In the genomic region with DNA sequence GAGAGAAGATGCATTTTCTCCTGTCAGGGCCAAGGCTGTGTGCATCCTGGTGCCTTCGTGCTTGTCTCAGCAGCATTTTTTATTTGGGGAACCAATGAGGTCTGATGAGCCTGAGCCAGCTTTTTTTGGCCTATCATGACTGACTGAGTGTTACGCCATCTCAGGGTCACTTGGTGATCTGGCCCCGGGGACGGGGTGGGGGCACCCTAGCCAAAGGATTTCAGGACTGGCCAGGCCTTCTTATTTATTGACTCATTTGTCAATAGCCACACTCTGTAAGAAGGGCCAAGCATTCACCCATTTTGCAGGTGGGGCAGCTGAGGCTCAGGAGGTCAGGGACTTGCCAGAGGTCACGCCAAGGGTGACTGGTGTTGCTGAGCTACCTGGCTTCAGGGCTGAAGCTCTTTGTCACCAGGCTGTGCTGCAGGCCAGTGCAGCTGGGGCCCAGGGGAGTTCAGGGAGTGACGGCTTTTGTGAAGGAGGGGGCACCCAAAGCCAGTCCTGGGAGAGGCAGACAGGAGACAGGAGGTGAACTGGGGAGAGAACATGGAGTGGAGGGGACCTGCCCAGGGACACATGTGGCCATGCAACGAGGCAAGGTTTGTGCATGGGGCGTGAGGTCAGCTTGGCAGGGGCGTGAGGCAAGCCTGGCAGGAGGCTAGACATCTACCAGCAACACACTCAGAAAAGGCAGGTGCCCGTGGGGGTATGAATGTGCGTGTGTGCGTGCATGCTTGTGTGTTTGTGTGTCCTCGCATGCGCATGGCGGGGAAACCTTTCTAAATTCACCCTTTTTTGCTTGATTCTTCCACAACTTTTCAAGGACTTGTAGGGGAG, we compare ENCODE assay signal across 21 cellular contexts. TPM values are rescaled to one million over a fixed set of nuclear protein-coding genes. Genes with fewer than 3 reads are reported as not detected.
"Had no signal": no experiment of that assay in that cellular context is flagged by ENCODE, and none has a peak within 500 bp of the region (broad histone marks: within the 10 kb centered on the region; RNA-seq: fewer than 3 reads in every experiment).

No MANE protein-coding gene starts in this region.

- FAIRE-seq: colon, small intestine, urothelium cell line had no signal

- H3K4me1 Mint-ChIP-seq: stimulated activated effector memory CD8-positive, alpha-beta T cell treated with anti-CD3 and anti-CD28 coated beads, Interleukin-12 subunit alpha, Interleukin-12 subunit beta, amount 100 ng/mL, for 72 hours had no signal

- H3K36me3 Mint-ChIP-seq: naive thymus-derived CD4-positive, alpha-beta T cell; stimulated activated effector memory CD8-positive, alpha-beta T cell treated with anti-CD3 and anti-CD28 coated beads, Interleukin-12 subunit alpha, Interleukin-12 subunit beta, amount 100 ng/mL, for 72 hours; type B pancreatic cell had no signal

- DNase-seq: effector memory CD8-positive, alpha-beta T cell; mammary epithelial cell; naive thymus-derived CD4-positive, alpha-beta T cell; nephron progenitor cell; ovary; small intestine; stimulated activated CD4-positive, alpha-beta T cell treated with anti-CD3 and anti-CD28 coated beads, Interleukin-2, amount 100 ng/mL, for 48 hours; stimulated activated CD8-positive, alpha-beta memory T cell treated with anti-CD3 and anti-CD28 coated beads, Interleukin-4, amount 100 ng/mL, for 48 hours; stimulated activated naive CD8-positive, alpha-beta T cell treated with anti-CD3 and anti-CD28 coated beads, Interleukin-15, Interleukin-2, amounts not matched to agents 100 U/mL and 50 U/mL, for 24 hours; thyroid gland had no signal

- H3K4me3 Mint-ChIP-seq: dendritic cell treated with granulocyte-macrophage colony-stimulating factor and Interleukin-4, amounts not matched to agents 40 ng/mL and 50 ng/mL, for 4 days; effector memory CD8-positive, alpha-beta T cell; naive thymus-derived CD4-positive, alpha-beta T cell; nephron progenitor cell; stimulated activated effector memory CD8-positive, alpha-beta T cell treated with anti-CD3 and anti-CD28 coated beads, Interleukin-12 subunit alpha, Interleukin-12 subunit beta, amount 100 ng/mL, for 72 hours; type B pancreatic cell had no signal

- H3K27ac Mint-ChIP-seq: dendritic cell treated with granulocyte-macrophage colony-stimulating factor and Interleukin-4, amounts not matched to agents 40 ng/mL and 50 ng/mL, for 4 days; effector memory CD8-positive, alpha-beta T cell; naive thymus-derived CD4-positive, alpha-beta T cell; nephron progenitor cell; stimulated activated effector memory CD8-positive, alpha-beta T cell treated with anti-CD3 and anti-CD28 coated beads, Interleukin-12 subunit alpha, Interleukin-12 subunit beta, amount 100 ng/mL, for 72 hours; type B pancreatic cell had no signal

- H3K9me3 ChIP-seq: esophagus muscularis mucosa, gastroesophageal sphincter, ovary, right atrium auricular region, suprapubic skin, thyroid gland had no signal

- H3K4me3 ChIP-seq: esophagus muscularis mucosa, gastroesophageal sphincter, ovary, right atrium auricular region, suprapubic skin, thyroid gland had no signal

- H3K36me3 ChIP-seq: esophagus muscularis mucosa, gastroesophageal sphincter, ovary, suprapubic skin, thyroid gland had no signal

- ATAC-seq: effector memory CD8-positive, alpha-beta T cell; gastroesophageal sphincter; naive thymus-derived CD4-positive, alpha-beta T cell; stimulated activated effector memory CD8-positive, alpha-beta T cell treated with anti-CD3 and anti-CD28 coated beads, Interleukin-12 subunit alpha, Interleukin-12 subunit beta, amount 100 ng/mL, for 72 hours; stimulated activated naive CD8-positive, alpha-beta T cell treated with anti-CD3 and anti-CD28 coated beads, Interleukin-15, Interleukin-2, amounts not matched to agents 100 U/mL and 50 U/mL, for 24 hours had no signal

- H3K27ac ChIP-seq: epithelial cell of prostate, esophagus muscularis mucosa, gastroesophageal sphincter, ovary, right atrium auricular region, suprapubic skin, thyroid gland had no signal

- H3K27me3 ChIP-seq: esophagus muscularis mucosa, gastroesophageal sphincter, ovary, right atrium auricular region, thyroid gland had no signal

- H3K9me3 Mint-ChIP-seq: dendritic cell treated with granulocyte-macrophage colony-stimulating factor and Interleukin-4, amounts not matched to agents 40 ng/mL and 50 ng/mL, for 4 days; effector memory CD8-positive, alpha-beta T cell; naive thymus-derived CD4-positive, alpha-beta T cell; nephron progenitor cell; stimulated activated effector memory CD8-positive, alpha-beta T cell treated with anti-CD3 and anti-CD28 coated beads, Interleukin-12 subunit alpha, Interleukin-12 subunit beta, amount 100 ng/mL, for 72 hours; type B pancreatic cell had no signal

- H3K4me1 ChIP-seq: esophagus muscularis mucosa, gastroesophageal sphincter, suprapubic skin, thyroid gland had no signal

RNA-seq across cellular contexts. Expression of gene VSTM2L, which starts 31.1 kb away (rescaled TPM):
- total RNA-seq: mononuclear cell had no signal
- polyA plus RNA-seq: naive thymus-derived CD4-positive, alpha-beta T cell had no signal
